9 cellular contexts compared by ENCODE assay signal in the genomic region with DNA sequence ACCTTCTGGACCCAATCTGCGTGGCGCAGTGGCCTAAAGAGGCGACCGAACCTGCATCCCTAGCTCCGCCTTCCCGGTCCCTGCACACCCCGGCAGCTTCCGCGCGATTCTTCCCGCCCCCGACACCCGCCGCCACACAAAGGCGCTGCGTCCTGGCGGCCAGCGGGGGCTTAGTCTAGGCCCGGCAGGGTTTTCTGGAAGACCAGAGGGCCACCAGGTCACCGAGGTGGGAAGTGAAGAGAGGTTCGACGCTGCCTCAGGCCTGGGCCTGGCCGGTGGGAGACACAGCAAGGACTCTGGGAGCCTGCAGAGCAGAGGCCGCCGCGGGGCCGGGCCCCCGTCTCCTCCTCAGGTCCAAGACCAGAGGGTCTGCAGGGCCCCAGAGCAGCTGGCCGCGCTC.
DNase-seq lines count a peak whose midpoint lies in the region; ATAC-seq and TF ChIP-seq lines count a peak whose summit lies in the region.
"Had no signal": no experiment of that assay in that cellular context is flagged by ENCODE, and none has a peak within 500 bp of the region (broad histone marks: within the 10 kb centered on the region; RNA-seq: fewer than 3 reads in every experiment).

No MANE protein-coding gene starts in this region.

- peaks cover 42% of the 10 kb centered on the region for H3K4me1 ChIP-seq in Loucy (ENCODE audit: insufficient read depth, low read length, poor library complexity, severe bottlenecking)
- H3K4me1 ChIP-seq in Karpas-422 (ENCODE audit: low read length) = peaks cover 24% of the 10 kb centered on the region

- peak; percentile 13 for ATAC-seq in CD4-positive, alpha-beta T cell (ENCODE audit: poor library complexity)

- peaks cover 9% of the 10 kb centered on the region for H3K27me3 Mint-ChIP-seq in CD4-positive, alpha-beta T cell
- peaks cover 20 to 36% (median 32%) of the 10 kb centered on the region in 3 donors for H3K27me3 Mint-ChIP-seq in immature natural killer cell (ENCODE audit: low read depth in 3 of 3)

- H3K79me2 ChIP-seq in Loucy (ENCODE audit: insufficient read depth, low read length) = peaks cover 16% of the 10 kb centered on the region; the same call in 1 of the 2 replicates
- H3K79me2 ChIP-seq in Karpas-422 (ENCODE audit: low read length) = no peaks in the 10 kb centered on the region

- no peaks in the 10 kb centered on the region for H3K9me3 ChIP-seq in CD4-positive, alpha-beta T cell (ENCODE audit: control insufficient read depth, low read length)
- no peaks in the 10 kb centered on the region for H3K9me3 ChIP-seq in Loucy (ENCODE audit: insufficient read depth, low read depth, low read length)
- H3K9me3 ChIP-seq in Karpas-422 (ENCODE audit: low read length) = no peaks in the 10 kb centered on the region

- peak overlapping the region; percentile 86 for H3K27ac Mint-ChIP-seq in CD4-positive, alpha-beta T cell
- H3K27ac Mint-ChIP-seq in immature natural killer cell = peak overlapping the region in 4 of 6 donors; percentile 12 to 65 (median 38)
- H3K27ac Mint-ChIP-seq: brain had no signal

- H3K9ac ChIP-seq in Loucy (ENCODE audit: low read depth, low read length, poor library complexity, severe bottlenecking) (peak overlapping the region; percentile 94), Karpas-422 (ENCODE audit: low read length) (no peak overlapping the region)

- H3K4me1 Mint-ChIP-seq in CD4-positive, alpha-beta T cell (ENCODE audit: low read depth) = peaks cover 57% of the 10 kb centered on the region
- peaks cover 22 to 35% of the 10 kb centered on the region in 2 donors for H3K4me1 Mint-ChIP-seq in immature natural killer cell

- DNase-seq in CD4-positive, alpha-beta T cell = peak; percentile 15 to 60 (median 38)
- peak in 3 of 4 experiments; percentile 8 to 47 (median 17) for DNase-seq in activated naive CD4-positive, alpha-beta T cell (lab: John Stamatoyannopoulos, UW)
- DNase-seq in immature natural killer cell (peak; percentile 25 to 47 (median 38)), Karpas-422 (no peak), NCI-H1694 treated with DMSO at 0.1 percent for 48 hours (lab: John Stamatoyannopoulos, UW) (no peak), SKM-1 (lab: John Stamatoyannopoulos, UW; ENCODE audit: unreplicated experiment) (no peak)
- DNase-seq in stimulated activated CD8-positive, alpha-beta memory T cell treated with anti-CD3 and anti-CD28 coated beads, Interleukin-15, amount 100 ng/mL, for 48 hours (ENCODE audit: low read depth in 2 of 2) = peak; percentile 37 to 60

- POLR2A ChIA-PET in CD4-positive, alpha-beta T cell (lab: Charles Lee) = interaction anchor here (0.5 to 2.5 kb wide), 12 partner anchors 9 to 1654 kb away, joined by 3 to 24 read pairs (median 6); a partner anchor contains a TSS

- H4K20me1 ChIP-seq in Loucy (ENCODE audit: insufficient read depth, low read length, poor library complexity, severe bottlenecking) = no peaks in the 10 kb centered on the region
- no peaks in the 10 kb centered on the region for H4K20me1 ChIP-seq in Karpas-422 (ENCODE audit: insufficient read depth, low read depth, low read length)

- H3K36me3 ChIP-seq in Loucy (ENCODE audit: insufficient read depth, low read length) (no peaks in the 10 kb centered on the region), Karpas-422 (ENCODE audit: insufficient read depth, low read length) (no peaks in the 10 kb centered on the region)

- intact Hi-C loops in CD4-positive, alpha-beta T cell (cut with DNase I, micrococcal nuclease) = loop anchor here in 1 of 2 experiments (5.0 to 10.0 kb wide), 3 partner anchors 47 to 690 kb away; a partner anchor contains a TSS

- H3K9me2 ChIP-seq in Loucy (replicated peaks; ENCODE audit: low read depth, low read length) (no peaks in the 10 kb centered on the region), Karpas-422 (replicated peaks; ENCODE audit: insufficient read depth, low read length) (no peaks in the 10 kb centered on the region)

- peaks cover 19% of the 10 kb centered on the region for H3K36me3 Mint-ChIP-seq in CD4-positive, alpha-beta T cell (ENCODE audit: low read depth)
- H3K36me3 Mint-ChIP-seq in immature natural killer cell = no peaks in the 10 kb centered on the region
- H3K36me3 Mint-ChIP-seq: brain had no signal

- H2AFZ ChIP-seq in Loucy (ENCODE audit: low read length) (peak overlapping the region; percentile 79), Karpas-422 (ENCODE audit: low read length) (no peak overlapping the region)

- H3K9me3 Mint-ChIP-seq in CD4-positive, alpha-beta T cell = no peaks in the 10 kb centered on the region
- H3K9me3 Mint-ChIP-seq in immature natural killer cell = no peaks in the 10 kb centered on the region

- peak overlapping the region; percentile 88 for H3K4me3 Mint-ChIP-seq in CD4-positive, alpha-beta T cell
- H3K4me3 Mint-ChIP-seq in immature natural killer cell = peak overlapping the region; percentile 75 to 85 (median 81)

- peaks cover 6% of the 10 kb centered on the region for H3F3A ChIP-seq in Loucy (ENCODE audit: low read depth)

- peak overlapping the region; percentile 68 for H3K4me2 ChIP-seq in Loucy (ENCODE audit: low read depth, low read length, poor library complexity, severe bottlenecking)
- H3K4me2 ChIP-seq in Karpas-422 (ENCODE audit: low read depth, low read length, poor library complexity, severe bottlenecking) = no peak overlapping the region

- TF ChIP-seq CTCF in CD4-positive, alpha-beta T cell (IDR thresholded peaks at IDR 0.05) = no peak
- TF ChIP-seq CTCF in Loucy (conservative IDR thresholded peaks at IDR 0.05; ENCODE audit: low read length) = no peak

- no peaks in the 10 kb centered on the region for H3K27me3 ChIP-seq in CD4-positive, alpha-beta T cell (ENCODE audit: control insufficient read depth, insufficient read depth, low read length)
- H3K27me3 ChIP-seq in Loucy (ENCODE audit: insufficient read depth, low read length, poor library complexity, severe bottlenecking) = no peaks in the 10 kb centered on the region
- H3K27me3 ChIP-seq in Karpas-422 (ENCODE audit: low read length) = no peaks in the 10 kb centered on the region

- H3K4me3 ChIP-seq in Loucy (ENCODE audit: low read length, poor library complexity, severe bottlenecking) (peak overlapping the region; percentile 79), Karpas-422 (ENCODE audit: low read length) (no peak overlapping the region)

- CTCF ChIA-PET in CD4-positive, alpha-beta T cell (lab: Charles Lee) = interaction anchor here (0.8 to 2.9 kb wide), 5 partner anchors 15 to 548 kb away, joined by 3 to 11 read pairs (median 4); no protein-coding TSS in a partner anchor

- no peak overlapping the region for H3K27ac ChIP-seq in CD4-positive, alpha-beta T cell (ENCODE audit: low read depth, low read length)
- no peak overlapping the region for H3K27ac ChIP-seq in Karpas-422 (ENCODE audit: low read length)

Comparison
In these comparisons a context has a peak if more than half of its experiments do, and no peak if none do; other contexts are left out.
1. DNase-seq: peak in CD4-positive, alpha-beta T cell (10 of 10), activated naive CD4-positive, alpha-beta T cell (3 of 4), immature natural killer cell (3 of 3) and stimulated activated CD8-positive, alpha-beta memory T cell treated with anti-CD3 and anti-CD28 coated beads, Interleukin-15, amount 100 ng/mL, for 48 hours (2 of 2); none in Karpas-422 (single experiment), NCI-H1694 treated with DMSO at 0.1 percent for 48 hours (single experiment) and SKM-1 (single experiment).